1 cellular context compared by ENCODE assay signal in genomic region chr12:6345319-6346071, GRCh38.
TF ChIP-seq lines count a peak whose summit lies in the region.

No MANE protein-coding gene starts in this region.

TF ChIP-seq in K562, 482 proteins besides CTCF, POLR2A, EP300 and RAD21 (continued from another document and continues in another):
- peak in 1 of 2 experiments; percentile 81; a peak in 2 of 4 replicates for TF ChIP-seq ZMIZ1 (IDR thresholded peaks at IDR 0.05; ENCODE audit: low read depth in 2 of 2, low read length in 2 of 2)
- TF ChIP-seq TRIM24 (IDR thresholded peaks at IDR 0.05): peak; percentile 77 to 80
- TF ChIP-seq NCOA1 (IDR thresholded peaks at IDR 0.05; ENCODE audit: low read depth): peak; percentile 86
- TF ChIP-seq FOSL1 (tag; conservative IDR thresholded peaks at IDR 0.05): peak; percentile 100
- no peak for TF ChIP-seq TRIM28 (IDR thresholded peaks at IDR 0.05)
- TF ChIP-seq LEF1 (IDR thresholded peaks at IDR 0.05): peak; percentile 78
- TF ChIP-seq HDAC1 (IDR thresholded peaks at IDR 0.05): peak; percentile 95 to 99
- no peak for TF ChIP-seq BMI1 (IDR thresholded peaks at IDR 0.05; ENCODE audit: low read length)
- peak; percentile 40 for TF ChIP-seq EGR1 (conservative IDR thresholded peaks at IDR 0.05)
- no peak for TF ChIP-seq ZNF121 (CRISPR knock-in tag; conservative IDR thresholded peaks at IDR 0.05)
- no peak for TF ChIP-seq POLR3G (IDR thresholded peaks at IDR 0.05; ENCODE audit: extremely low read depth, insufficient read length, insufficient replicate concordance)
- no peak for TF ChIP-seq HSF4 (CRISPR knock-in tag; IDR thresholded peaks at IDR 0.05; ENCODE audit: borderline replicate concordance)
- TF ChIP-seq MAZ (CRISPR knock-in tag; conservative IDR thresholded peaks at IDR 0.05 in 1 of 2, IDR thresholded peaks at IDR 0.05 in 1 of 2): peak in 1 of 2 experiments; percentile 61; a peak in 2 of 4 replicates
- peak; percentile 56 for TF ChIP-seq VEZF1 (CRISPR knock-in tag; IDR thresholded peaks at IDR 0.05)
- peak; percentile 49; the same call in 1 of the 2 replicates for TF ChIP-seq PHF21A (IDR thresholded peaks at IDR 0.05; ENCODE audit: borderline replicate concordance, low read depth)
- TF ChIP-seq MTA2 (IDR thresholded peaks at IDR 0.05; ENCODE audit: low read depth): peak; percentile 81
- no peak for TF ChIP-seq MGA (IDR thresholded peaks at IDR 0.05)
- TF ChIP-seq NBN (IDR thresholded peaks at IDR 0.05; ENCODE audit: low read depth): peak; percentile 34; the same call in 1 of the 2 replicates
- peak in 1 of 2 experiments; percentile 66; a peak in 1 of 3 replicates for TF ChIP-seq CBX3 (IDR thresholded peaks at IDR 0.05; ENCODE audit: borderline replicate concordance in 1 of 2, low read length in 2 of 2)
- no peak for TF ChIP-seq MXD1 (CRISPR knock-in tag; IDR thresholded peaks at IDR 0.05; ENCODE audit: borderline replicate concordance, poor library complexity, severe bottlenecking)
- TF ChIP-seq BCOR (IDR thresholded peaks at IDR 0.05): peak; percentile 79
- peak; percentile 67 for TF ChIP-seq NR2C1 (IDR thresholded peaks at IDR 0.05)
- peak; percentile 78 for TF ChIP-seq NR2C1 (tag; IDR thresholded peaks at IDR 0.05)
- TF ChIP-seq PKNOX1 (IDR thresholded peaks at IDR 0.05): peak; percentile 90
- peak; percentile 82 for TF ChIP-seq HMBOX1 (IDR thresholded peaks at IDR 0.05)
- TF ChIP-seq MYNN (IDR thresholded peaks at IDR 0.05): peak; percentile 64; the same call in 1 of the 2 replicates
- TF ChIP-seq MYNN (CRISPR knock-in tag; IDR thresholded peaks at IDR 0.05): no peak
- peak; percentile 92 for TF ChIP-seq TCF3 (CRISPR knock-in tag; IDR thresholded peaks at IDR 0.05)
- no peak for TF ChIP-seq BRF2 (IDR thresholded peaks at IDR 0.05; ENCODE audit: borderline replicate concordance, insufficient read depth, insufficient read length)
- 0 out of 4 replicates have a peak, but pooled peaks of 1 of the 2 experiments have one; percentile 49 for TF ChIP-seq SRF (CRISPR knock-in tag; IDR thresholded peaks at IDR 0.05)
- peak; percentile 81 for TF ChIP-seq NFIC (IDR thresholded peaks at IDR 0.05)
- 0 out of 2 replicates have a peak, but pooled peaks have one; percentile 15 for TF ChIP-seq TFAP4 (CRISPR knock-in tag; IDR thresholded peaks at IDR 0.05; ENCODE audit: borderline replicate concordance)
- 0 out of 2 replicates have a peak, but pooled peaks have one; percentile 49 for TF ChIP-seq ZBTB17 (CRISPR knock-in tag; IDR thresholded peaks at IDR 0.05)
- 0 out of 4 replicates have a peak, but pooled peaks of 1 of the 2 experiments have one; percentile 19 for TF ChIP-seq TEAD1 (CRISPR knock-in tag; IDR thresholded peaks at IDR 0.05)
- TF ChIP-seq NR2C2 (CRISPR knock-in tag; IDR thresholded peaks at IDR 0.05): no peak; the same call in 1 of the 2 replicates
- TF ChIP-seq NR2C2 (tag; IDR thresholded peaks at IDR 0.05): peak; percentile 85
- peak in 1 of 2 experiments; percentile 74; a peak in 2 of 4 replicates for TF ChIP-seq ZNF639 (CRISPR knock-in tag; conservative IDR thresholded peaks at IDR 0.05 in 1 of 2, IDR thresholded peaks at IDR 0.05 in 1 of 2)
- TF ChIP-seq PML (IDR thresholded peaks at IDR 0.05; ENCODE audit: low read length): peak; percentile 65
